Comparison of ENCODE assay signal across 31 cellular contexts in the genomic region with DNA sequence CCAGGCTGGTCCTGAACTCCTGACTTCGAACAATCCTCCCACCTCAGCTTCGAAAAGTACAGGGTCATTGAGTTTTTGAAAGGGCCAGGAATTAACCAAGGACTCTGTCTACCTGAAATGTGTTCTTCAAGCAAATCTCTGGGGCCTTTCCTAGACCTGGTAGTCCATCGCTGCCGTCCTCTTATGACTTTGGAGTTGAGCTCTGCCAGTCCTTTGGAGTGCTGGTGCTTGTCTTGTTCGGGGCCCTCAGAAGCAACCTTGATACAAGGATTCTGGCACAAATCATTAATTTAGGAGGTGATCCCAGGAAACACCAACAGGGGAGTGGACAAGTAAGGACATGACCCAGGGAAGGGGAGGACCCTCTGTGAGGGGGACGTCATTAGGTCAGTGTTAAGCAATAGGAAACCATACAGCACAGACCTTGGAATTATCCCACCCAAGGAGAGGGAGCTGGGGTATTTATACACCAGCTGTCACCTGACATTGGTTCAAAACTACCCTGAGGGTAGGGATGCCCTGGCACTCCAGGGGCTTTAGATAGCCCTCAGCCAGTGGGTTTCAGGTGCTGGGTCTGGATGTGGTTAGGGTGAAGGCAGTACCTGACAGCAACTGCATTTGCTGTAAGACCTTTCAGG.
"Had no signal": no experiment of that assay in that cellular context is flagged by ENCODE, and none has a peak within 500 bp of the region (broad histone marks: within the 10 kb centered on the region; RNA-seq: fewer than 3 reads in every experiment).

No MANE protein-coding gene starts in this region.

- H3K27ac ChIP-seq: coronary artery, esophagus squamous epithelium, heart right ventricle, left ventricle myocardium inferior, lower lobe of right lung, neural progenitor cell, parathyroid adenoma, right lobe of liver, suprapubic skin, transverse colon, upper lobe of right lung, uterus had no signal

- H3K4me2 ChIP-seq: neural progenitor cell, smooth muscle cell had no signal

- H3K27ac Mint-ChIP-seq: effector memory CD8-positive, alpha-beta T cell; immature natural killer cell; mesothelial cell of epicardium; naive B cell; natural killer cell treated with Interleukin-12 subunit alpha and Interleukin-12 subunit beta and Interleukin-15 and Interleukin-18, amount 100 ng/mL, for 72 hours; neural progenitor cell; progenitor cell of endocrine pancreas; stimulated activated memory B cell treated with anti-CD40 and anti-IgM and Interleukin-4, amounts not matched to agents 10 μg/mL and 1 μg/mL and 100 μg/mL, for 72 hours; stimulated activated naive CD8-positive, alpha-beta T cell treated with anti-CD3 and anti-CD28 coated beads, Interleukin-15, Interleukin-2, amounts not matched to agents 100 ng/mL and 50 ng/mL, for 24 hours had no signal

- H3K27me3 ChIP-seq: neural progenitor cell had no signal

- H3K36me3 ChIP-seq: esophagus squamous epithelium, heart right ventricle, left ventricle myocardium inferior, lower lobe of right lung, neural progenitor cell, right lobe of liver, suprapubic skin, transverse colon, upper lobe of right lung, uterus had no signal

- H3K4me3 Mint-ChIP-seq: effector memory CD8-positive, alpha-beta T cell; immature natural killer cell; mesothelial cell of epicardium; naive B cell; natural killer cell treated with Interleukin-12 subunit alpha and Interleukin-12 subunit beta and Interleukin-15 and Interleukin-18, amount 100 ng/mL, for 72 hours; neural progenitor cell; stimulated activated memory B cell treated with anti-CD40 and anti-IgM and Interleukin-4, amounts not matched to agents 10 μg/mL and 1 μg/mL and 100 μg/mL, for 72 hours; stimulated activated naive CD8-positive, alpha-beta T cell treated with anti-CD3 and anti-CD28 coated beads, Interleukin-15, Interleukin-2, amounts not matched to agents 100 ng/mL and 50 ng/mL, for 24 hours had no signal

- H3K36me3 Mint-ChIP-seq: immature natural killer cell; mesothelial cell of epicardium; naive B cell; natural killer cell treated with Interleukin-12 subunit alpha and Interleukin-12 subunit beta and Interleukin-15 and Interleukin-18, amount 100 ng/mL, for 72 hours; neural progenitor cell; stimulated activated memory B cell treated with anti-CD40 and anti-IgM and Interleukin-4, amounts not matched to agents 10 μg/mL and 1 μg/mL and 100 μg/mL, for 72 hours had no signal

- H3K4me1 ChIP-seq: lower lobe of right lung, parathyroid adenoma, right lobe of liver, suprapubic skin, transverse colon, upper lobe of right lung, uterus had no signal

- H3K4me3 ChIP-seq: coronary artery, esophagus squamous epithelium, heart right ventricle, left ventricle myocardium inferior, lower lobe of right lung, mucosa of descending colon, neural progenitor cell, right lobe of liver, smooth muscle cell, suprapubic skin, transverse colon, upper lobe of right lung, uterus had no signal

- H3K9ac ChIP-seq: neural progenitor cell, parathyroid adenoma had no signal

- H2AFZ ChIP-seq: neural progenitor cell, parathyroid adenoma had no signal

- ATAC-seq: effector memory CD8-positive, alpha-beta T cell; heart right ventricle; left colon; lower lobe of right lung; mucosa of descending colon; natural killer cell treated with Interleukin-12 subunit alpha and Interleukin-12 subunit beta and Interleukin-15 and Interleukin-18, amount 100 ng/mL, for 72 hours; right lobe of liver; stimulated activated memory B cell treated with anti-CD40 and anti-IgM and Interleukin-4, amounts not matched to agents 10 μg/mL and 1 μg/mL and 100 μg/mL, for 72 hours; upper lobe of right lung had no signal

- H3K9me3 Mint-ChIP-seq: effector memory CD8-positive, alpha-beta T cell; immature natural killer cell; mesothelial cell of epicardium; natural killer cell treated with Interleukin-12 subunit alpha and Interleukin-12 subunit beta and Interleukin-15 and Interleukin-18, amount 100 ng/mL, for 72 hours; stimulated activated naive CD8-positive, alpha-beta T cell treated with anti-CD3 and anti-CD28 coated beads, Interleukin-15, Interleukin-2, amounts not matched to agents 100 ng/mL and 50 ng/mL, for 24 hours had no signal

- H3K9me3 ChIP-seq: esophagus squamous epithelium, lower lobe of right lung, mucosa of descending colon, right lobe of liver, suprapubic skin, transverse colon, upper lobe of right lung, uterus had no signal

- H3K4me1 Mint-ChIP-seq: immature natural killer cell; naive B cell; stimulated activated memory B cell treated with anti-CD40 and anti-IgM and Interleukin-4, amounts not matched to agents 10 μg/mL and 1 μg/mL and 100 μg/mL, for 72 hours had no signal

- DNase-seq: effector memory CD8-positive, alpha-beta T cell; erythroblast; esophagus squamous epithelium; foreskin melanocyte; glutamatergic neuron; heart right ventricle; hypothalamus; immature natural killer cell; islet precursor cell; kidney glomerular epithelial cell; left colon; left ventricle myocardium inferior; lower lobe of right lung; mucosa of descending colon; naive B cell; right lobe of liver; stimulated activated CD4-positive, alpha-beta T cell treated with anti-CD3 and anti-CD28 coated beads, Interleukin-2, amount 100 ng/mL, for 24 hours; stimulated activated CD4-positive, alpha-beta T cell treated with anti-CD3 and anti-CD28 coated beads, Interleukin-4, amount 100 ng/mL, for 24 hours; transverse colon; upper lobe of right lung; uterus had no signal
